1 cellular context compared by ENCODE assay signal in the genomic region with DNA sequence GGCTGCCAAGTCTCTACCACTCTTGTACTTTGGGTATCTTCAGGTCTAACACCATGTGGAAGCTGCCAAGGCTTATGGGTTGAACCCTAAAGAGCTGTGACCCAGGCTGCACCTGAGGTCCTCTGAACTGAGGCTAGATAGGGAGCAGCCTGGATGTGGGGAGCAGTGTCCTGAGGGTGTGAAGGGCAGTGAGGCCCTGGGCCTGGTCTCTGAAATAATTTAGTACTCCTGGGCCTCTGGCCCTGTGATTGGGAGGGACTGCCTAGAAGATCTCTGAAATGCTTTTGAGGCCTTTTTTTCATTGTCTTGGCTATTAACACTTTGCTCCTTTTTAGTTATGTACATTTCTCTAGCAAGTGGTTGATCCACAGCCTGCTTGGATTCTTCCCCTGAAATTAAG.
TF ChIP-seq lines count a peak whose summit lies in the region.

No MANE protein-coding gene starts in this region.

TF ChIP-seq in HEK293, 187 proteins besides CTCF, POLR2A, EP300 and RAD21 (continued from another document):
- TF ChIP-seq, protein P1, sequence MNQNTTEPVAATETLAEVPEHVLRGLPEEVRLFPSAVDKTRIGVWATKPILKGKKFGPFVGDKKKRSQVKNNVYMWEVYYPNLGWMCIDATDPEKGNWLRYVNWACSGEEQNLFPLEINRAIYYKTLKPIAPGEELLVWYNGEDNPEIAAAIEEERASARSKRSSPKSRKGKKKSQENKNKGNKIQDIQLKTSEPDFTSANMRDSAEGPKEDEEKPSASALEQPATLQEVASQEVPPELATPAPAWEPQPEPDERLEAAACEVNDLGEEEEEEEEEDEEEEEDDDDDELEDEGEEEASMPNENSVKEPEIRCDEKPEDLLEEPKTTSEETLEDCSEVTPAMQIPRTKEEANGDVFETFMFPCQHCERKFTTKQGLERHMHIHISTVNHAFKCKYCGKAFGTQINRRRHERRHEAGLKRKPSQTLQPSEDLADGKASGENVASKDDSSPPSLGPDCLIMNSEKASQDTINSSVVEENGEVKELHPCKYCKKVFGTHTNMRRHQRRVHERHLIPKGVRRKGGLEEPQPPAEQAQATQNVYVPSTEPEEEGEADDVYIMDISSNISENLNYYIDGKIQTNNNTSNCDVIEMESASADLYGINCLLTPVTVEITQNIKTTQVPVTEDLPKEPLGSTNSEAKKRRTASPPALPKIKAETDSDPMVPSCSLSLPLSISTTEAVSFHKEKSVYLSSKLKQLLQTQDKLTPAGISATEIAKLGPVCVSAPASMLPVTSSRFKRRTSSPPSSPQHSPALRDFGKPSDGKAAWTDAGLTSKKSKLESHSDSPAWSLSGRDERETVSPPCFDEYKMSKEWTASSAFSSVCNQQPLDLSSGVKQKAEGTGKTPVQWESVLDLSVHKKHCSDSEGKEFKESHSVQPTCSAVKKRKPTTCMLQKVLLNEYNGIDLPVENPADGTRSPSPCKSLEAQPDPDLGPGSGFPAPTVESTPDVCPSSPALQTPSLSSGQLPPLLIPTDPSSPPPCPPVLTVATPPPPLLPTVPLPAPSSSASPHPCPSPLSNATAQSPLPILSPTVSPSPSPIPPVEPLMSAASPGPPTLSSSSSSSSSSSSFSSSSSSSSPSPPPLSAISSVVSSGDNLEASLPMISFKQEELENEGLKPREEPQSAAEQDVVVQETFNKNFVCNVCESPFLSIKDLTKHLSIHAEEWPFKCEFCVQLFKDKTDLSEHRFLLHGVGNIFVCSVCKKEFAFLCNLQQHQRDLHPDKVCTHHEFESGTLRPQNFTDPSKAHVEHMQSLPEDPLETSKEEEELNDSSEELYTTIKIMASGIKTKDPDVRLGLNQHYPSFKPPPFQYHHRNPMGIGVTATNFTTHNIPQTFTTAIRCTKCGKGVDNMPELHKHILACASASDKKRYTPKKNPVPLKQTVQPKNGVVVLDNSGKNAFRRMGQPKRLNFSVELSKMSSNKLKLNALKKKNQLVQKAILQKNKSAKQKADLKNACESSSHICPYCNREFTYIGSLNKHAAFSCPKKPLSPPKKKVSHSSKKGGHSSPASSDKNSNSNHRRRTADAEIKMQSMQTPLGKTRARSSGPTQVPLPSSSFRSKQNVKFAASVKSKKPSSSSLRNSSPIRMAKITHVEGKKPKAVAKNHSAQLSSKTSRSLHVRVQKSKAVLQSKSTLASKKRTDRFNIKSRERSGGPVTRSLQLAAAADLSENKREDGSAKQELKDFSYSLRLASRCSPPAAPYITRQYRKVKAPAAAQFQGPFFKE (tag by site-specific recombination; IDR thresholded peaks at IDR 0.05; ENCODE audit: borderline replicate concordance), result no peak
- TF ChIP-seq SETDB1 (IDR thresholded peaks at IDR 0.05; ENCODE audit: insufficient read length, low read length) (peak; percentile 59), ZNF561 (tag by site-specific recombination; IDR thresholded peaks at IDR 0.05; ENCODE audit: borderline replicate concordance) (no peak), ZNF792 (tag by site-specific recombination; IDR thresholded peaks at IDR 0.05) (no peak), ZNF585B (tag by site-specific recombination; IDR thresholded peaks at IDR 0.05) (peak; percentile 82), KLF7 (tag by site-specific recombination; IDR thresholded peaks at IDR 0.05; ENCODE audit: borderline replicate concordance) (no peak), ZNF707 (tag by site-specific recombination; IDR thresholded peaks at IDR 0.05) (no peak), SP2 (tag by site-specific recombination; IDR thresholded peaks at IDR 0.05) (no peak), TCF7L2 (IDR thresholded peaks at IDR 0.05; ENCODE audit: borderline replicate concordance, low read depth, low read length) (no peak), ZNF701 (tag by site-specific recombination; IDR thresholded peaks at IDR 0.05) (no peak), ZIC2 (tag by site-specific recombination; IDR thresholded peaks at IDR 0.05) (no peak), WT1 (tag by site-specific recombination; IDR thresholded peaks at IDR 0.05) (no peak), ZNF157 (tag by site-specific recombination; IDR thresholded peaks at IDR 0.05) (no peak), TRIM28 (IDR thresholded peaks at IDR 0.05; ENCODE audit: borderline replicate concordance, low read length) (peak; percentile 25; the same call in 1 of the 2 replicates), ZNF394 (tag by site-specific recombination; IDR thresholded peaks at IDR 0.05; ENCODE audit: borderline replicate concordance) (no peak), ZNF16 (tag by site-specific recombination; IDR thresholded peaks at IDR 0.05; ENCODE audit: low read depth) (no peak), ZNF391 (tag by site-specific recombination; IDR thresholded peaks at IDR 0.05; ENCODE audit: borderline replicate concordance, low read depth) (no peak)
- TF ChIP-seq, protein P2, sequence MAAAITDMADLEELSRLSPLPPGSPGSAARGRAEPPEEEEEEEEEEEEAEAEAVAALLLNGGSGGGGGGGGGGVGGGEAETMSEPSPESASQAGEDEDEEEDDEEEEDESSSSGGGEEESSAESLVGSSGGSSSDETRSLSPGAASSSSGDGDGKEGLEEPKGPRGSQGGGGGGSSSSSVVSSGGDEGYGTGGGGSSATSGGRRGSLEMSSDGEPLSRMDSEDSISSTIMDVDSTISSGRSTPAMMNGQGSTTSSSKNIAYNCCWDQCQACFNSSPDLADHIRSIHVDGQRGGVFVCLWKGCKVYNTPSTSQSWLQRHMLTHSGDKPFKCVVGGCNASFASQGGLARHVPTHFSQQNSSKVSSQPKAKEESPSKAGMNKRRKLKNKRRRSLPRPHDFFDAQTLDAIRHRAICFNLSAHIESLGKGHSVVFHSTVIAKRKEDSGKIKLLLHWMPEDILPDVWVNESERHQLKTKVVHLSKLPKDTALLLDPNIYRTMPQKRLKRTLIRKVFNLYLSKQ (tag by site-specific recombination; IDR thresholded peaks at IDR 0.05; ENCODE audit: borderline replicate concordance), result no peak
